24 cellular contexts compared by ENCODE assay signal in genomic region chr3:178087376-178087775, GRCh38.
DNase-seq lines count a peak whose midpoint lies in the region; ATAC-seq and TF ChIP-seq lines count a peak whose summit lies in the region.
"Had no signal": no experiment of that assay in that cellular context is flagged by ENCODE, and none has a peak within 500 bp of the region (broad histone marks: within the 10 kb centered on the region; RNA-seq: fewer than 3 reads in every experiment).

No MANE protein-coding gene starts in this region.

- H3K4me3 Mint-ChIP-seq in progenitor cell of endocrine pancreas (ENCODE audit: low read depth) = no peak overlapping the region
- H3K4me3 Mint-ChIP-seq: CD4-positive, alpha-beta memory T cell; H9; HFFc6 had no signal

- peak overlapping the region; percentile 31 for H3K27ac Mint-ChIP-seq in progenitor cell of endocrine pancreas
- H3K27ac Mint-ChIP-seq: CD4-positive, alpha-beta memory T cell; HFFc6 had no signal

- H3K27ac ChIP-seq in cingulate gyrus (ENCODE audit: low read depth, low read length) = peak overlapping the region; percentile 21
- H3K27ac ChIP-seq: GM23248 had no signal

- peaks cover 53% of the 10 kb centered on the region for H3K4me1 Mint-ChIP-seq in progenitor cell of endocrine pancreas (ENCODE audit: low read depth)

- DNase-seq in LNCaP clone FGC (ENCODE audit: low read depth) (peak; percentile 85), mucosa of descending colon (no peak), progenitor cell of endocrine pancreas (ENCODE audit: low spot score, unreplicated experiment) (no peak), NCI-H2029 treated with DMSO at 0.1 percent for 48 hours (lab: John Stamatoyannopoulos, UW) (no peak), CD1c-positive myeloid dendritic cell (ENCODE audit: extremely low spot score) (no peak)
- DNase-seq: CD4-positive, alpha-beta memory T cell; DND-41; GM23248; H9; HFFc6; KBM-7; NCI-H1092; NCI-H1436; NCI-H2029; NCI-H2171; NCI-H345; NCI-H524; NCI-H82; SIG-M5; SK-N-SH had no signal

- H3K36me3 Mint-ChIP-seq in progenitor cell of endocrine pancreas (ENCODE audit: insufficient read depth) = no peaks in the 10 kb centered on the region

- H3K4me1 ChIP-seq in mucosa of descending colon (ENCODE audit: low read depth) = peaks cover 25% of the 10 kb centered on the region

- ATAC-seq in mucosa of descending colon (peak; percentile 58), GM18858 (IDR thresholded peaks at IDR 0.05; ENCODE audit: unreplicated experiment) (no peak)
- ATAC-seq: GM12878, Panc1 had no signal

- intact Hi-C loops in mucosa of descending colon (cut with DNase I, micrococcal nuclease) = no loop called here

- no peaks in the 10 kb centered on the region for H3K9me3 ChIP-seq in mucosa of descending colon

- no peaks in the 10 kb centered on the region for H3K36me3 ChIP-seq in mucosa of descending colon (ENCODE audit: low read depth)

- H3K9me3 Mint-ChIP-seq in progenitor cell of endocrine pancreas (ENCODE audit: low read depth) = peaks cover 7% of the 10 kb centered on the region
- H3K9me3 Mint-ChIP-seq: HFFc6 had no signal

- no peaks in the 10 kb centered on the region for H3K27me3 Mint-ChIP-seq in progenitor cell of endocrine pancreas

- TF ChIP-seq CTCF in LNCaP clone FGC (IDR thresholded peaks at IDR 0.05; ENCODE audit: control insufficient read depth, extremely low read depth, insufficient read depth) (no peak), mucosa of descending colon (IDR thresholded peaks at IDR 0.05) (no peak), progenitor cell of endocrine pancreas (IDR thresholded peaks at IDR 0.05; ENCODE audit: unreplicated experiment) (no peak)

- H3K4me3 ChIP-seq in LNCaP clone FGC (ENCODE audit: low read depth, low read length) (no peak overlapping the region), mucosa of descending colon (no peak overlapping the region)
- H3K4me3 ChIP-seq: GM12878, GM23248 had no signal
